In genomic region chr2:151020411-151020810, GRCh38 we compare ENCODE assay signal across 13 cellular contexts.
DNase-seq lines count a peak whose midpoint lies in the region; ATAC-seq lines count a peak whose summit lies in the region.
"Had no signal": no experiment of that assay in that cellular context is flagged by ENCODE, and none has a peak within 500 bp of the region (broad histone marks: within the 10 kb centered on the region; RNA-seq: fewer than 3 reads in every experiment).

No MANE protein-coding gene starts in this region.

- DNase-seq in CD1c-positive myeloid dendritic cell (ENCODE audit: extremely low spot score) (peak; percentile 29), midbrain (lab: John Stamatoyannopoulos, UW) (no peak), iPS-NIHi7 (ENCODE audit: extremely low spot score) (no peak), caudate nucleus (lab: John Stamatoyannopoulos, UW) (no peak)
- DNase-seq: Calu3, NCI-H1105 treated with DMSO at 0.1 percent for 48 hours, uterus had no signal

- peak; percentile 91 for ATAC-seq in GM19043 (IDR thresholded peaks at IDR 0.05; ENCODE audit: low read depth, unreplicated experiment)
- peak; percentile 54 for ATAC-seq in HG02610 (IDR thresholded peaks at IDR 0.05; ENCODE audit: unreplicated experiment)
- ATAC-seq in HG03354 (IDR thresholded peaks at IDR 0.05; ENCODE audit: poor library complexity, severe bottlenecking, unreplicated experiment) = peak; percentile 69
- no peak for ATAC-seq in esophagus mucosa
- ATAC-seq: A549 had no signal

- H3K27ac ChIP-seq in caudate nucleus (ENCODE audit: low read depth, low read length) = no peak overlapping the region
- H3K27ac ChIP-seq: A549, SK-N-MC, uterus had no signal
